In genomic region chr1:164774413-164774812, GRCh38 we compare ENCODE assay signal across 10 cellular contexts.
DNase-seq lines count a peak whose midpoint lies in the region; ATAC-seq, FAIRE-seq and TF ChIP-seq lines count a peak whose summit lies in the region.
"Had no signal": no experiment of that assay in that cellular context is flagged by ENCODE, and none has a peak within 500 bp of the region (broad histone marks: within the 10 kb centered on the region; RNA-seq: fewer than 3 reads in every experiment).

No MANE protein-coding gene starts in this region.

- no peak for FAIRE-seq in D721Med (lab: Jason Lieb, UNC)

- H3K36me3 ChIP-seq in esophagus muscularis mucosa (no peaks in the 10 kb centered on the region), psoas muscle (ENCODE audit: insufficient read depth in 1 of 2, low read depth in 1 of 2) (no peaks in the 10 kb centered on the region)

- CTCF ChIA-PET in HEK293T (lab: Yijun Ruan, JAX): interaction anchor here (0.8 to 0.9 kb wide), 6 partner anchors 9 to 301 kb away, joined by 3 to 4 read pairs (median 3); no protein-coding TSS in a partner anchor

- no peaks in the 10 kb centered on the region for H3K9me3 ChIP-seq in esophagus muscularis mucosa
- H3K9me3 ChIP-seq in psoas muscle: no peaks in the 10 kb centered on the region
- H3K9me3 ChIP-seq: SK-N-SH had no signal

- intact Hi-C loops in esophagus muscularis mucosa (cut with DNase I): loop anchor here (5.0 kb wide), 1 partner anchor 137 kb away; no protein-coding TSS in a partner anchor
- intact Hi-C loops in psoas muscle (cut with DNase I): loop anchor here in 1 of 2 donors (5.0 kb wide), 1 partner anchor 67 kb away; no protein-coding TSS in a partner anchor

- H3K4me1 ChIP-seq in esophagus muscularis mucosa (peaks cover 56 to 96% (median 91%) of the 10 kb centered on the region in 4 donors), psoas muscle (peaks cover 54% of the 10 kb centered on the region)

- peak; percentile 49 for TF ChIP-seq CTCF in D721Med (IDR thresholded peaks at IDR 0.05; ENCODE audit: insufficient read depth, missing control alignments)
- no peak for TF ChIP-seq CTCF in esophagus muscularis mucosa (IDR thresholded peaks at IDR 0.05)
- peak; percentile 8 for TF ChIP-seq CTCF in psoas muscle (IDR thresholded peaks at IDR 0.05)

- H3K27me3 ChIP-seq in esophagus muscularis mucosa (no peaks in the 10 kb centered on the region), psoas muscle (ENCODE audit: insufficient read depth in 3 of 3, low read length in 2 of 3) (no peaks in the 10 kb centered on the region)

- ATAC-seq in psoas muscle: no peak

- WGBS in esophagus muscularis mucosa: 49% methylated on average over 4 of the region's 4 CpGs
- WGBS in psoas muscle, 3 donors: 37 to 69% (median 41%) methylated on average over 4 of the region's 4 CpGs

- no peak for TF ChIP-seq EP300 in esophagus muscularis mucosa (IDR thresholded peaks at IDR 0.05)

- H3K4me3 ChIP-seq in esophagus muscularis mucosa: no peak overlapping the region
- peak overlapping the region; percentile 12 for H3K4me3 ChIP-seq in psoas muscle

- POLR2A ChIA-PET in HEK293T (lab: Yijun Ruan, JAX): interaction anchor here (0.8 to 1.2 kb wide), 4 partner anchors 11 to 134 kb away, joined by 3 read pairs; no protein-coding TSS in a partner anchor

- TF ChIP-seq POLR2A in esophagus muscularis mucosa (IDR thresholded peaks at IDR 0.05; ENCODE audit: low read depth): no peak

- no peak for DNase-seq in D721Med (ENCODE audit: insufficient read length, low spot score)
- DNase-seq in NAMALWA (ENCODE audit: low spot score): peak; percentile 16
- DNase-seq in esophagus muscularis mucosa (ENCODE audit: extremely low spot score): no peak
- no peak for DNase-seq in psoas muscle
- DNase-seq in stimulated activated CD8-positive, alpha-beta memory T cell treated with anti-CD3 and anti-CD28 coated beads, Interleukin-4, amount 100 ng/mL, for 48 hours: no peak
- DNase-seq in HEK293T (ENCODE audit: extremely low spot score): no peak
- no peak for DNase-seq in HK-2 (ENCODE audit: unreplicated experiment)
- DNase-seq: activated CD4-positive, alpha-beta T cell treated with anti-CD3 and anti-CD28 coated beads for 4 hours; NCI-H345 had no signal

- peak overlapping the region; percentile 76 to 82 (median 78) for H3K27ac ChIP-seq in esophagus muscularis mucosa (replicated peaks in 1 of 4)
- H3K27ac ChIP-seq in psoas muscle: peak overlapping the region; percentile 89

TF ChIP-seq in HEK293T, 16 proteins besides CTCF, POLR2A, EP300 and RAD21:
- no peak for TF ChIP-seq HDGF (IDR thresholded peaks at IDR 0.05; ENCODE audit: borderline replicate concordance)
- no peak for TF ChIP-seq FOXM1 (IDR thresholded peaks at IDR 0.05; ENCODE audit: borderline replicate concordance)
- TF ChIP-seq, protein P1, sequence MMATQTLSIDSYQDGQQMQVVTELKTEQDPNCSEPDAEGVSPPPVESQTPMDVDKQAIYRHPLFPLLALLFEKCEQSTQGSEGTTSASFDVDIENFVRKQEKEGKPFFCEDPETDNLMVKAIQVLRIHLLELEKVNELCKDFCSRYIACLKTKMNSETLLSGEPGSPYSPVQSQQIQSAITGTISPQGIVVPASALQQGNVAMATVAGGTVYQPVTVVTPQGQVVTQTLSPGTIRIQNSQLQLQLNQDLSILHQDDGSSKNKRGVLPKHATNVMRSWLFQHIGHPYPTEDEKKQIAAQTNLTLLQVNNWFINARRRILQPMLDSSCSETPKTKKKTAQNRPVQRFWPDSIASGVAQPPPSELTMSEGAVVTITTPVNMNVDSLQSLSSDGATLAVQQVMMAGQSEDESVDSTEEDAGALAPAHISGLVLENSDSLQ (IDR thresholded peaks at IDR 0.05): no peak
- TF ChIP-seq LEF1 (IDR thresholded peaks at IDR 0.05; ENCODE audit: borderline replicate concordance): no peak
- TF ChIP-seq FOXK2 (IDR thresholded peaks at IDR 0.05): no peak
- no peak for TF ChIP-seq CTBP1 (IDR thresholded peaks at IDR 0.05; ENCODE audit: borderline replicate concordance)
- TF ChIP-seq SP1 (IDR thresholded peaks at IDR 0.05): no peak
- no peak for TF ChIP-seq FOXA1 (IDR thresholded peaks at IDR 0.05)
- no peak for TF ChIP-seq L3MBTL2 (conservative IDR thresholded peaks at IDR 0.05)
- TF ChIP-seq TARDBP (IDR thresholded peaks at IDR 0.05): no peak
TF ChIP-seq in HEK293T: peak in this region for 0.

Comparison
In these comparisons a context has a peak if more than half of its experiments do, and no peak if none do; other contexts are left out.
1. CTCF ChIP-seq: peak in D721Med (single experiment) and psoas muscle (single experiment); none in esophagus muscularis mucosa (0 of 3).